In the genomic region with DNA sequence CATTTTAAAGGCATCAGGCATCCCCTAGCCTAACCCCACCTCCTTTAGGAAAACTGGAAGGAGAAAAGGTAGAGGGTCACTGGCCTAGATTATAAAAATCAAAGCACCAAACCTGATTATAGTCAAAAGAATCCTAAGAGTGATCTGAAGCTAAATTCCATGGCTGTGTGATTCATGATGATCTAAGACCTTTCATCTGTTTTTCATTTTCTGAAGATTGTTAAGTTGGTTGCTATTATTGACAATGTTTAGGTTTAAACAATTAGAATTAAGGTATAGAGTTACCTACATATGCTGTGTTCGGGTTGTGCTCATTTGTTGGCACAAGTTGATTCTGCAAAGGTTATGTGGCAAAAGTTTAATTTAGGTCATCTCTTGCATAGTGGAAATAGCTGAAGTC, we compare ENCODE assay signal across 1 cellular context.
TF ChIP-seq lines count a peak whose summit lies in the region.

No MANE protein-coding gene starts in this region.

TF ChIP-seq in IMR-90, 13 proteins besides CTCF, POLR2A, EP300 and RAD21:
- TF ChIP-seq MXI1 (IDR thresholded peaks at IDR 0.05; ENCODE audit: borderline replicate concordance, low read depth, low read length) = no peak
- no peak for TF ChIP-seq MAZ (IDR thresholded peaks at IDR 0.05; ENCODE audit: borderline replicate concordance, low read depth, low read length)
- TF ChIP-seq, protein P1, sequence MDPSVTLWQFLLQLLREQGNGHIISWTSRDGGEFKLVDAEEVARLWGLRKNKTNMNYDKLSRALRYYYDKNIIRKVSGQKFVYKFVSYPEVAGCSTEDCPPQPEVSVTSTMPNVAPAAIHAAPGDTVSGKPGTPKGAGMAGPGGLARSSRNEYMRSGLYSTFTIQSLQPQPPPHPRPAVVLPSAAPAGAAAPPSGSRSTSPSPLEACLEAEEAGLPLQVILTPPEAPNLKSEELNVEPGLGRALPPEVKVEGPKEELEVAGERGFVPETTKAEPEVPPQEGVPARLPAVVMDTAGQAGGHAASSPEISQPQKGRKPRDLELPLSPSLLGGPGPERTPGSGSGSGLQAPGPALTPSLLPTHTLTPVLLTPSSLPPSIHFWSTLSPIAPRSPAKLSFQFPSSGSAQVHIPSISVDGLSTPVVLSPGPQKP (IDR thresholded peaks at IDR 0.05; ENCODE audit: borderline replicate concordance, low read depth, low read length) = no peak
- TF ChIP-seq BHLHE40 (IDR thresholded peaks at IDR 0.05; ENCODE audit: low read depth, low read length) = no peak
- peak; percentile 42; the same call in 1 of the 2 replicates for TF ChIP-seq FOS (IDR thresholded peaks at IDR 0.05; ENCODE audit: low read depth, low read length)
TF ChIP-seq in IMR-90: peak in this region for 1.
